24 cellular contexts compared by ENCODE assay signal in genomic region chr17:52283872-52284271, GRCh38.
"Had no signal": no experiment of that assay in that cellular context is flagged by ENCODE, and none has a peak within 500 bp of the region (broad histone marks: within the 10 kb centered on the region; RNA-seq: fewer than 3 reads in every experiment).

No MANE protein-coding gene starts in this region.

- H3K27me3 Mint-ChIP-seq: stimulated activated memory B cell treated with anti-CD40 and anti-IgM and Interleukin-4, amounts not matched to agents 10 μg/mL and 1 μg/mL and 100 μg/mL, for 72 hours; stimulated activated naive B cell treated with anti-CD40 and anti-IgM and Interleukin-4, amounts not matched to agents 10 μg/mL and 1 μg/mL and 100 μg/mL, for 72 hours; stimulated activated naive CD8-positive, alpha-beta T cell treated with anti-CD3 and anti-CD28 coated beads, Interleukin-15, amount 100 ng/mL, for 72 hours; stimulated activated naive CD8-positive, alpha-beta T cell treated with anti-CD3 and anti-CD28 coated beads, Interleukin-15, Interleukin-2, amounts not matched to agents 100 ng/mL and 50 ng/mL, for 24 hours had no signal

- H3K4me3 Mint-ChIP-seq: stimulated activated effector memory CD8-positive, alpha-beta T cell treated with anti-CD3 and anti-CD28 coated beads, Interleukin-12 subunit alpha, Interleukin-12 subunit beta, amount 100 ng/mL, for 72 hours; stimulated activated memory B cell treated with anti-CD40 and anti-IgM and Interleukin-4, amounts not matched to agents 10 μg/mL and 1 μg/mL and 100 μg/mL, for 72 hours; stimulated activated naive B cell treated with anti-CD40 and anti-IgM and Interleukin-4, amounts not matched to agents 10 μg/mL and 1 μg/mL and 100 μg/mL, for 72 hours; stimulated activated naive CD8-positive, alpha-beta T cell treated with anti-CD3 and anti-CD28 coated beads, Interleukin-15, amount 100 ng/mL, for 72 hours; stimulated activated naive CD8-positive, alpha-beta T cell treated with anti-CD3 and anti-CD28 coated beads, Interleukin-15, Interleukin-2, amounts not matched to agents 100 ng/mL and 50 ng/mL, for 24 hours; type B pancreatic cell had no signal

- ATAC-seq: stimulated activated effector memory CD8-positive, alpha-beta T cell treated with anti-CD3 and anti-CD28 coated beads, Interleukin-12 subunit alpha, Interleukin-12 subunit beta, amount 100 ng/mL, for 72 hours; stimulated activated memory B cell treated with anti-CD40 and anti-IgM and Interleukin-4, amounts not matched to agents 10 μg/mL and 1 μg/mL and 100 μg/mL, for 72 hours; stimulated activated naive B cell treated with anti-CD40 and anti-IgM and Interleukin-4, amounts not matched to agents 10 μg/mL and 1 μg/mL and 100 μg/mL, for 72 hours; stimulated activated naive CD8-positive, alpha-beta T cell treated with anti-CD3 and anti-CD28 coated beads, Interleukin-15, amount 100 ng/mL, for 72 hours; stimulated activated naive CD8-positive, alpha-beta T cell treated with anti-CD3 and anti-CD28 coated beads, Interleukin-15, Interleukin-2, amounts not matched to agents 100 U/mL and 50 U/mL, for 24 hours; upper lobe of right lung had no signal

- DNase-seq: stimulated activated CD4-positive, alpha-beta T cell treated with anti-CD3 and anti-CD28 coated beads, Interleukin-2, amount 100 ng/mL, for 48 hours; stimulated activated CD4-positive, alpha-beta T cell treated with anti-CD3 and anti-CD28 coated beads, Interleukin-4, amount 100 ng/mL, for 1 hour; stimulated activated CD4-positive, alpha-beta T cell treated with anti-CD3 and anti-CD28 coated beads, Interleukin-4, amount 100 ng/mL, for 24 hours; stimulated activated CD4-positive, alpha-beta T cell treated with anti-CD3 and anti-CD28 coated beads, Interleukin-4, amount 100 ng/mL, for 4 hours; stimulated activated CD8-positive, alpha-beta memory T cell treated with anti-CD3 and anti-CD28 coated beads, Interleukin-4, amount 100 ng/mL, for 48 hours; stimulated activated naive B cell treated with anti-CD40 and anti-IgM and Interleukin-4, amounts not matched to agents 10 μg/mL and 1 μg/mL and 100 μg/mL, for 72 hours; stimulated activated naive CD4-positive, alpha-beta T cell; stimulated activated naive CD4-positive, alpha-beta T cell treated with Interleukin-2 at 50 U/mL for 16 hours; stimulated activated naive CD8-positive, alpha-beta T cell treated with anti-CD3 and anti-CD28 coated beads, Interleukin-15, amount 100 ng/mL, for 72 hours; stimulated activated naive CD8-positive, alpha-beta T cell treated with anti-CD3 and anti-CD28 coated beads, Interleukin-15, Interleukin-2, amounts not matched to agents 100 U/mL and 50 U/mL, for 24 hours; stomach; substantia nigra; testis; thyroid gland; tibial artery; transverse colon; trophoblast cell; upper lobe of right lung; uterus had no signal

- H3K27ac Mint-ChIP-seq: stimulated activated effector memory CD8-positive, alpha-beta T cell treated with anti-CD3 and anti-CD28 coated beads, Interleukin-12 subunit alpha, Interleukin-12 subunit beta, amount 100 ng/mL, for 72 hours; stimulated activated memory B cell treated with anti-CD40 and anti-IgM and Interleukin-4, amounts not matched to agents 10 μg/mL and 1 μg/mL and 100 μg/mL, for 72 hours; stimulated activated naive B cell treated with anti-CD40 and anti-IgM and Interleukin-4, amounts not matched to agents 10 μg/mL and 1 μg/mL and 100 μg/mL, for 72 hours; stimulated activated naive CD8-positive, alpha-beta T cell treated with anti-CD3 and anti-CD28 coated beads, Interleukin-15, amount 100 ng/mL, for 72 hours; stimulated activated naive CD8-positive, alpha-beta T cell treated with anti-CD3 and anti-CD28 coated beads, Interleukin-15, Interleukin-2, amounts not matched to agents 100 ng/mL and 50 ng/mL, for 24 hours; type B pancreatic cell had no signal

- H3K36me3 Mint-ChIP-seq: stimulated activated effector memory CD8-positive, alpha-beta T cell treated with anti-CD3 and anti-CD28 coated beads, Interleukin-12 subunit alpha, Interleukin-12 subunit beta, amount 100 ng/mL, for 72 hours; stimulated activated memory B cell treated with anti-CD40 and anti-IgM and Interleukin-4, amounts not matched to agents 10 μg/mL and 1 μg/mL and 100 μg/mL, for 72 hours; stimulated activated naive B cell treated with anti-CD40 and anti-IgM and Interleukin-4, amounts not matched to agents 10 μg/mL and 1 μg/mL and 100 μg/mL, for 72 hours; type B pancreatic cell had no signal

- FAIRE-seq: urothelium cell line had no signal

- H3K9me3 Mint-ChIP-seq: type B pancreatic cell had no signal

- H3K4me1 Mint-ChIP-seq: stimulated activated effector memory CD8-positive, alpha-beta T cell treated with anti-CD3 and anti-CD28 coated beads, Interleukin-12 subunit alpha, Interleukin-12 subunit beta, amount 100 ng/mL, for 72 hours; stimulated activated memory B cell treated with anti-CD40 and anti-IgM and Interleukin-4, amounts not matched to agents 10 μg/mL and 1 μg/mL and 100 μg/mL, for 72 hours; stimulated activated naive B cell treated with anti-CD40 and anti-IgM and Interleukin-4, amounts not matched to agents 10 μg/mL and 1 μg/mL and 100 μg/mL, for 72 hours; stimulated activated naive CD8-positive, alpha-beta T cell treated with anti-CD3 and anti-CD28 coated beads, Interleukin-15, amount 100 ng/mL, for 72 hours had no signal
